13 cellular contexts compared by ENCODE assay signal in the genomic region with DNA sequence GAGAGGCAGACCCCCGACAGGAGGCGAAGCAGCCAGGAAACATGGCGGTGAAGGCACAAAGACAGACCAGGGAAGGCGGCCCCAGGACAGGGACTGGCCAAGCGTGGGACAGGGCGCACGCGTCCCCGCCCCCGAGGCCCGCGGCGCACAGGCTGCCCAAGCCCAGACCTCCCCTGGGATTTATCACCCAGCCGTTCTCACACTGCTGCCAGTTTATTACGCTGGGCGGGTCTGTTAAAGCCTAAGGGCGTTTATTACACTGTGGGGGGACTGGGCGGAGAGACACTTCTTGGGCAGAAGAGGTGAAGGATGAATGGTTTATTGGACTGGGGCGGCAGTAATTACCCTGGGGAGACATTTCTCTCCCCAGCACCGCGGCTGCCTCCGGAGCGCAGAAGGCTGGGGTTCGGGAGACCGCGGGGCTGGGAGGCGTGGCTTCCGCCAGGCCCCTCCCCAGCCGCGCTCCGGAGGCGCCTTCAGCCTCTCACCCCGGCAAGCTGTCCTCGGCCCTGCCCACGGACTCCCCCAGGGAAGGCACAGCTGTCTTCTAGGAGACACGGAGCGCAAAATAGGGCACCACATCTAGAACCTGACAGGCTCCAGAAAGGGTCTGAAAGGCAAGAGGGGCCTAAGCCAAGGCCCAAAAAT. TPM values are rescaled to one million over a fixed set of nuclear protein-coding genes. Genes with fewer than 3 reads are reported as not detected.
A peak's percentile ranks its signal among the peaks of the same experiment; 100 is the strongest.
DNase-seq lines count a peak whose midpoint lies in the region; ATAC-seq, FAIRE-seq and TF ChIP-seq lines count a peak whose summit lies in the region.
"Had no signal": no experiment of that assay in that cellular context is flagged by ENCODE, and none has a peak within 500 bp of the region (broad histone marks: within the 10 kb centered on the region; RNA-seq: fewer than 3 reads in every experiment).

No MANE protein-coding gene starts in this region.

- H3K9me3 Mint-ChIP-seq in memory B cell, result no peaks in the 10 kb centered on the region

- no peaks in the 10 kb centered on the region for H3K36me3 Mint-ChIP-seq in memory B cell

- H2AFZ ChIP-seq in GM12878 (ENCODE audit: control insufficient read depth, low read depth, low read length), result no peak overlapping the region

- POLR2A ChIA-PET in GM12878 (lab: Charles Lee), result no interaction called here
- POLR2A ChIA-PET in RWPE1 (lab: Yijun Ruan, JAX; ENCODE audit: low non-redundant PET), result no interaction called here

- H3K9me3 ChIP-seq in GM12878 (replicated peaks; ENCODE audit: control insufficient read depth, insufficient read depth, low read length), result no peaks in the 10 kb centered on the region
- H3K9me3 ChIP-seq in transverse colon, result no peaks in the 10 kb centered on the region
- H3K9me3 ChIP-seq: A549 had no signal

- no peak overlapping the region for H3K4me2 ChIP-seq in GM12878 (ENCODE audit: control insufficient read depth, insufficient read depth)
- H3K4me2 ChIP-seq: A549 had no signal

- no peak for TF ChIP-seq RAD21 in GM12878 (IDR thresholded peaks at IDR 0.05; ENCODE audit: insufficient read depth, low read depth, low read length)

- H3K27ac ChIP-seq in GM12878 (ENCODE audit: control insufficient read depth, insufficient read depth) (no peak overlapping the region), transverse colon (peak overlapping the region; percentile 9 to 75 (median 62)), RWPE1 (no peak overlapping the region)
- H3K27ac ChIP-seq: A549 had no signal

- peak; percentile 81 for ATAC-seq in GM12878
- ATAC-seq in memory B cell (ENCODE audit: low read depth), result peak; percentile 62
- ATAC-seq in HG02970 (IDR thresholded peaks at IDR 0.05; ENCODE audit: low FRiP score, unreplicated experiment), result no peak
- ATAC-seq: A549 had no signal

- TF ChIP-seq CTCF in GM12878 (IDR thresholded peaks at IDR 0.05 in 2 of 3, conservative IDR thresholded peaks at IDR 0.05 in 1 of 3; ENCODE audit: control insufficient read depth in 2 of 3, extremely low read depth in 1 of 3, insufficient read depth in 1 of 3, low read depth in 3 of 3, low read length in 3 of 3) (no peak), transverse colon (IDR thresholded peaks at IDR 0.05) (no peak), RWPE1 (conservative IDR thresholded peaks at IDR 0.05; ENCODE audit: low read depth) (no peak)

- TF ChIP-seq POLR2A in GM12878 (IDR thresholded peaks at IDR 0.05; ENCODE audit: low read depth, low read length) (no peak), transverse colon (IDR thresholded peaks at IDR 0.05) (no peak)

- no peaks in the 10 kb centered on the region for H4K20me1 ChIP-seq in GM12878 (ENCODE audit: control insufficient read depth, insufficient read depth)

- SMC1A ChIA-PET in GM12878 (lab: Charles Lee; ENCODE audit: uncharacterized antibody, unreplicated experiment), result no interaction called here

- no TSS peak for BruUV-seq in GM12878 (replicated peaks; lab: Mats Ljungman, UMichigan)

- no peak overlapping the region for H3K27ac Mint-ChIP-seq in memory B cell

- no peak for FAIRE-seq in GM12878 (lab: Jason Lieb, UNC)
- FAIRE-seq: A549, endometrium, GM12891 had no signal

- CTCF ChIA-PET in GM12878 (lab: Yijun Ruan, JAX) (interaction anchor here (0.6 to 2.4 kb wide), 3 partner anchors 13 to 321 kb away, joined by 3 to 22 read pairs (median 3); a partner anchor contains a TSS), RWPE1 (lab: Yijun Ruan, JAX) (interaction anchor here (0.6 kb wide), 1 partner anchor 19 kb away, joined by 3 read pairs; no protein-coding TSS in a partner anchor)

- peaks cover 22% of the 10 kb centered on the region for H3K27me3 Mint-ChIP-seq in memory B cell

- 13% methylated on average over 37 of the region's 37 CpGs for WGBS in GM12878 (ENCODE audit: insufficient coverage, insufficient replicate concordance, low lambda C conversion rate, missing lambda C conversion rate)
- WGBS in transverse colon (ENCODE audit: low coverage in 1 of 2), 2 donors, result 15% methylated on average over 37 of the region's 37 CpGs; no CpG with 5 or more reads in 1 of the 2 donors

- no peaks in the 10 kb centered on the region for H3K4me1 ChIP-seq in GM12878 (ENCODE audit: control insufficient read depth, insufficient read depth, low read length)
- peaks cover 0 to 23% (median 16%) of the 10 kb centered on the region in 4 donors for H3K4me1 ChIP-seq in transverse colon

- H3K27me3 ChIP-seq in GM12878 (replicated peaks in 1 of 2; ENCODE audit: control insufficient read depth in 2 of 2, insufficient read depth in 2 of 2, low read length in 1 of 2) (peaks cover 7 to 8% of the 10 kb centered on the region in 2 experiments; a peak in 3 of 4 replicates), transverse colon (peaks cover 38% of the 10 kb centered on the region)

- DNase-seq in NCI-H2107 treated with DMSO at 0.1 percent for 48 hours (lab: John Stamatoyannopoulos, UW; ENCODE audit: unreplicated experiment) (peak; percentile 32), NCI-H2107 (lab: John Stamatoyannopoulos, UW) (no peak), GM12878 (ENCODE audit: low read depth, low spot score) (no peak), memory B cell (ENCODE audit: low spot score in 2 of 2) (no peak), transverse colon (peak; percentile 70), G401 (ENCODE audit: low spot score) (no peak), RWPE1 (ENCODE audit: low spot score) (no peak)
- DNase-seq: activated naive CD4-positive, alpha-beta T cell had no signal

- no peak for TF ChIP-seq EP300 in GM12878 (IDR thresholded peaks at IDR 0.05; ENCODE audit: borderline replicate concordance in 1 of 2, control insufficient read depth in 1 of 2, low read depth in 2 of 2, low read length in 2 of 2)
- TF ChIP-seq EP300 in transverse colon (IDR thresholded peaks at IDR 0.05; ENCODE audit: low read depth), result no peak

- no peaks in the 10 kb centered on the region for H3K36me3 ChIP-seq in GM12878 (ENCODE audit: control insufficient read depth in 2 of 2, insufficient read depth in 2 of 2, low read length in 1 of 2)
- no peaks in the 10 kb centered on the region for H3K36me3 ChIP-seq in transverse colon

- peak overlapping the region; percentile 50 for H3K4me3 Mint-ChIP-seq in memory B cell

- intact Hi-C loops in GM12878 (cut with micrococcal nuclease; ENCODE audit: unreplicated experiment) (no loop called here), transverse colon (cut with DNase I; ENCODE audit: low total_unique reads) (no loop called here)

- no peaks in the 10 kb centered on the region for H3K79me2 ChIP-seq in GM12878 (ENCODE audit: control insufficient read depth, insufficient read depth, low read length)

- H3K9ac ChIP-seq in GM12878 (ENCODE audit: control insufficient read depth, insufficient read depth, low read length), result no peak overlapping the region

- H3K4me1 Mint-ChIP-seq in memory B cell, result peaks cover 10% of the 10 kb centered on the region

- H3K4me3 ChIP-seq in GM12878 (no peak overlapping the region), transverse colon (peak overlapping the region in 3 of 4 donors; percentile 9 to 34 (median 19))
- H3K4me3 ChIP-seq: A549 had no signal

- in situ Hi-C loops in GM12878 (cut with MboI) (no loop called here), transverse colon (cut with MboI; ENCODE audit: low pct_ligation_motif_present in 1 of 4, low pct_unique_long_range_greater_than_20kb in 1 of 4, low sequenced_read_pairs in 3 of 4) (no loop called here), G401 (cut with HindIII; ENCODE audit: low sequenced_read_pairs) (no loop called here)

- RAD21 ChIA-PET in GM12878 (lab: Charles Lee; ENCODE audit: unreplicated experiment), result no interaction called here

TF ChIP-seq in GM12878, 131 proteins besides CTCF, POLR2A, EP300 and RAD21 (continues in another document):
- TF ChIP-seq, protein P1, sequence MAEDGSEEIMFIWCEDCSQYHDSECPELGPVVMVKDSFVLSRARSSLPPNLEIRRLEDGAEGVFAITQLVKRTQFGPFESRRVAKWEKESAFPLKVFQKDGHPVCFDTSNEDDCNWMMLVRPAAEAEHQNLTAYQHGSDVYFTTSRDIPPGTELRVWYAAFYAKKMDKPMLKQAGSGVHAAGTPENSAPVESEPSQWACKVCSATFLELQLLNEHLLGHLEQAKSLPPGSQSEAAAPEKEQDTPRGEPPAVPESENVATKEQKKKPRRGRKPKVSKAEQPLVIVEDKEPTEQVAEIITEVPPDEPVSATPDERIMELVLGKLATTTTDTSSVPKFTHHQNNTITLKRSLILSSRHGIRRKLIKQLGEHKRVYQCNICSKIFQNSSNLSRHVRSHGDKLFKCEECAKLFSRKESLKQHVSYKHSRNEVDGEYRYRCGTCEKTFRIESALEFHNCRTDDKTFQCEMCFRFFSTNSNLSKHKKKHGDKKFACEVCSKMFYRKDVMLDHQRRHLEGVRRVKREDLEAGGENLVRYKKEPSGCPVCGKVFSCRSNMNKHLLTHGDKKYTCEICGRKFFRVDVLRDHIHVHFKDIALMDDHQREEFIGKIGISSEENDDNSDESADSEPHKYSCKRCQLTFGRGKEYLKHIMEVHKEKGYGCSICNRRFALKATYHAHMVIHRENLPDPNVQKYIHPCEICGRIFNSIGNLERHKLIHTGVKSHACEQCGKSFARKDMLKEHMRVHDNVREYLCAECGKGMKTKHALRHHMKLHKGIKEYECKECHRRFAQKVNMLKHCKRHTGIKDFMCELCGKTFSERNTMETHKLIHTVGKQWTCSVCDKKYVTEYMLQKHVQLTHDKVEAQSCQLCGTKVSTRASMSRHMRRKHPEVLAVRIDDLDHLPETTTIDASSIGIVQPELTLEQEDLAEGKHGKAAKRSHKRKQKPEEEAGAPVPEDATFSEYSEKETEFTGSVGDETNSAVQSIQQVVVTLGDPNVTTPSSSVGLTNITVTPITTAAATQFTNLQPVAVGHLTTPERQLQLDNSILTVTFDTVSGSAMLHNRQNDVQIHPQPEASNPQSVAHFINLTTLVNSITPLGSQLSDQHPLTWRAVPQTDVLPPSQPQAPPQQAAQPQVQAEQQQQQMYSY (CRISPR knock-in tag; IDR thresholded peaks at IDR 0.05), result no peak
- 0 out of 2 replicates have a peak, but pooled peaks have one; percentile 45 for TF ChIP-seq DPF2 (IDR thresholded peaks at IDR 0.05)

RNA-seq across cellular contexts. Expression of a gene that starts 47.1 kb away (rescaled TPM):
- total RNA-seq in GM12878 (2013; cell fraction: nucleolus; rRNA removed), result not detected in 2 replicates
- total RNA-seq in GM12878 (2014; rRNA removed), result not detected in 2 replicates
- total RNA-seq in GM12878 (2014; rRNA removed; fragmentation: Illumina TruSeq; extraction: Trizol), result not detected in 2 replicates
- total RNA-seq in GM12878 (2021), result not detected in 2 replicates
- polyA plus RNA-seq in GM12878 (2011; ENCODE audit: low read depth), result not detected
- polyA plus RNA-seq in GM12878 (2011; rRNA removed), result not detected in 2 replicates
- not detected in 2 replicates for polyA plus RNA-seq in GM12878 (2011; cell fraction: cytosol; rRNA removed)
- polyA plus RNA-seq in GM12878 (2011; cell fraction: nucleus; rRNA removed), result not detected in 2 replicates
- polyA plus RNA-seq in GM12878 (2012), result not detected in 2 replicates
- polyA plus RNA-seq in GM12878 (2014; fragmentation: Illumina TruSeq; extraction: Trizol), result not detected in 2 replicates
- not detected for polyA plus RNA-seq in GM12878 (2014; fragmentation: Nextera tagmentation; extraction: Ambion mirVana)
- polyA plus RNA-seq in GM12878 (2014; rRNA removed), result not detected in 2 replicates
- not detected for polyA plus RNA-seq in GM12878 (2016; fragmentation: Nextera tagmentation; extraction: Ambion mirVana)
- polyA minus RNA-seq in GM12878 (2011; rRNA and poly(A)+ RNA removed), result not detected in 2 replicates
- not detected in 2 replicates for polyA minus RNA-seq in GM12878 (2011; cell fraction: cytosol; rRNA and poly(A)+ RNA removed)
- polyA minus RNA-seq in GM12878 (2011; cell fraction: nucleus; rRNA and poly(A)+ RNA removed), result not detected in 2 replicates
- total RNA-seq in transverse colon, result not detected
- not detected in 2 replicates for total RNA-seq in G401 (2014; rRNA removed; shearing (Covaris generic))
- polyA plus RNA-seq: A549, thymus had no signal

Comparison
In these comparisons a context has a peak if more than half of its experiments do, and no peak if none do; other contexts are left out.
1. DNase-seq: peak in NCI-H2107 treated with DMSO at 0.1 percent for 48 hours (single experiment) and transverse colon (single experiment); none in NCI-H2107 (single experiment), GM12878 (single experiment), memory B cell (0 of 2), G401 (single experiment) and RWPE1 (single experiment).
2. H3K27ac ChIP-seq: peak in transverse colon (4 of 4); none in GM12878 (single experiment) and RWPE1 (single experiment).